In the genomic region with DNA sequence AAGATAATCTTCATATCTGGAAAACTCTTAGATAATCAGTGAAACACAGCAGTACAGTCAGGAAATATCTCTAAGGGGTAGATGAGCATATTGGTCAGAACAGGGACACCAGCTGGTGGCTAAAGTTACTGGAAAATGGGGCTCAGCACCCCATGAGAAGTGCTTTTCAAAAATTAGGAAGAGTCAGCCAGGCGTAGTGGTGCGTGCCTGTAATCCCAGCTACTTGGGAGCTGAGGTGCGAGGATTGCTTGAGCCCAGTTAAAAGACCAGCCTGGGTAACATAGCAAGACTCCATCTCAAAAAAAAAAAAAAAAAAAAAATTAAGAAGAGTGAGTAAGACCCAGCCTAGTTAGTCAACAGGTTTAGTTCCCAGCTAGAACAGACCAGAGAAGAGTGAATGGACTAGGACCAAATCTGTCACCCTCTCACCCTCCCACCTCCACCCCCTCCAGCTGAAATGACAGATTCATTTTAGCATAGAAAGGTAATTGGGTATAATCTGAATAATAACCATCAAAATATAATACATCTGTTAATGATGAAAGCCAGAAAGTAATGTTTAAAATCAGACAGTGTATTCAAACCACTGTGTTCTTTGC, we compare ENCODE assay signal across 11 cellular contexts.
DNase-seq lines count a peak whose midpoint lies in the region; ATAC-seq and TF ChIP-seq lines count a peak whose summit lies in the region.
"Had no signal": no experiment of that assay in that cellular context is flagged by ENCODE, and none has a peak within 500 bp of the region (broad histone marks: within the 10 kb centered on the region; RNA-seq: fewer than 3 reads in every experiment).

No MANE protein-coding gene starts in this region.

- CTCF ChIA-PET in activated CD8-positive, alpha-beta memory T cell treated with anti-CD3 and anti-CD28 coated beads, Interleukin-2, amount 10 ng/mL, durations not matched to agents 7 days and 5 days (lab: Charles Lee): interaction anchor here (0.6 to 3.7 kb wide), 6 partner anchors 9 to 514 kb away, joined by 3 to 16 read pairs (median 4); no protein-coding TSS in a partner anchor

- no peak for DNase-seq in activated CD8-positive, alpha-beta memory T cell treated with anti-CD3 and anti-CD28 coated beads, Interleukin-2, amount 10 ng/mL, durations not matched to agents 7 days and 5 days
- no peak for DNase-seq in activated CD8-positive, alpha-beta memory T cell treated with anti-CD3 and anti-CD28 coated beads, Interleukin-2, amount 50 U/mL, for 48 hours
- peak; percentile 57 for DNase-seq in activated T-cell treated with anti-CD3 and anti-CD28 coated beads, Interleukin-2, amount 50 U/mL, for 24 hours
- DNase-seq in epithelial cell of esophagus (ENCODE audit: low read depth) (peak; percentile 11), NCI-H82 treated with DMSO at 0.1 percent for 48 hours (lab: John Stamatoyannopoulos, UW; ENCODE audit: unreplicated experiment) (no peak)
- DNase-seq in stimulated activated CD4-positive, alpha-beta T cell treated with anti-CD3 and anti-CD28 coated beads, Interleukin-4, amount 100 ng/mL, for 1 hour: peak; percentile 53
- DNase-seq: activated gamma-delta T cell, cerebellar nuclear complex had no signal

- peak overlapping the region; percentile 2 for H3K4me3 Mint-ChIP-seq in activated CD8-positive, alpha-beta memory T cell treated with anti-CD3 and anti-CD28 coated beads, Interleukin-2, amount 10 ng/mL, durations not matched to agents 7 days and 5 days
- peak overlapping the region; percentile 45 for H3K4me3 Mint-ChIP-seq in activated T-cell treated with anti-CD3 and anti-CD28 coated beads, Interleukin-2, amount 50 U/mL, for 24 hours

- no peak for TF ChIP-seq CTCF in epithelial cell of esophagus (IDR thresholded peaks at IDR 0.05; ENCODE audit: insufficient read depth, low read depth, low read length, missing control alignments)

- peaks cover 82% of the 10 kb centered on the region for H3K4me1 Mint-ChIP-seq in activated CD8-positive, alpha-beta memory T cell treated with anti-CD3 and anti-CD28 coated beads, Interleukin-2, amount 10 ng/mL, durations not matched to agents 7 days and 5 days
- H3K4me1 Mint-ChIP-seq in activated T-cell treated with anti-CD3 and anti-CD28 coated beads, Interleukin-2, amount 50 U/mL, for 24 hours (ENCODE audit: low read depth): peaks cover 96% of the 10 kb centered on the region

- peak overlapping the region; percentile 66 for H3K27ac Mint-ChIP-seq in activated CD8-positive, alpha-beta memory T cell treated with anti-CD3 and anti-CD28 coated beads, Interleukin-2, amount 10 ng/mL, durations not matched to agents 7 days and 5 days
- peak overlapping the region; percentile 99 for H3K27ac Mint-ChIP-seq in activated T-cell treated with anti-CD3 and anti-CD28 coated beads, Interleukin-2, amount 50 U/mL, for 24 hours

- no peak for ATAC-seq in activated CD8-positive, alpha-beta memory T cell treated with anti-CD3 and anti-CD28 coated beads, Interleukin-2, amount 10 ng/mL, durations not matched to agents 7 days and 5 days
- no peak for ATAC-seq in HG03378 (IDR thresholded peaks at IDR 0.05; ENCODE audit: unreplicated experiment)
- no peak for ATAC-seq in HG03439 (IDR thresholded peaks at IDR 0.05; ENCODE audit: unreplicated experiment)

- H3K9me3 Mint-ChIP-seq in activated CD8-positive, alpha-beta memory T cell treated with anti-CD3 and anti-CD28 coated beads, Interleukin-2, amount 10 ng/mL, durations not matched to agents 7 days and 5 days (ENCODE audit: low read depth): no peaks in the 10 kb centered on the region
- no peaks in the 10 kb centered on the region for H3K9me3 Mint-ChIP-seq in activated T-cell treated with anti-CD3 and anti-CD28 coated beads, Interleukin-2, amount 50 U/mL, for 24 hours

- H3K27me3 Mint-ChIP-seq in activated CD8-positive, alpha-beta memory T cell treated with anti-CD3 and anti-CD28 coated beads, Interleukin-2, amount 10 ng/mL, durations not matched to agents 7 days and 5 days: no peaks in the 10 kb centered on the region
- H3K27me3 Mint-ChIP-seq in activated T-cell treated with anti-CD3 and anti-CD28 coated beads, Interleukin-2, amount 50 U/mL, for 24 hours: no peaks in the 10 kb centered on the region

- H3K4me3 ChIP-seq in epithelial cell of esophagus (ENCODE audit: low read length): no peak overlapping the region
- H3K4me3 ChIP-seq: vagina had no signal

- H3K36me3 Mint-ChIP-seq in activated CD8-positive, alpha-beta memory T cell treated with anti-CD3 and anti-CD28 coated beads, Interleukin-2, amount 10 ng/mL, durations not matched to agents 7 days and 5 days: peaks cover 45% of the 10 kb centered on the region
- peaks cover 79% of the 10 kb centered on the region for H3K36me3 Mint-ChIP-seq in activated T-cell treated with anti-CD3 and anti-CD28 coated beads, Interleukin-2, amount 50 U/mL, for 24 hours (ENCODE audit: low read depth)

Comparison
In these comparisons a context has a peak if more than half of its experiments do, and no peak if none do; other contexts are left out.
1. DNase-seq: peak in activated T-cell treated with anti-CD3 and anti-CD28 coated beads, Interleukin-2, amount 50 U/mL, for 24 hours (single experiment), epithelial cell of esophagus (single experiment) and stimulated activated CD4-positive, alpha-beta T cell treated with anti-CD3 and anti-CD28 coated beads, Interleukin-4, amount 100 ng/mL, for 1 hour (single experiment); none in activated CD8-positive, alpha-beta memory T cell treated with anti-CD3 and anti-CD28 coated beads, Interleukin-2, amount 10 ng/mL, durations not matched to agents 7 days and 5 days (single experiment), activated CD8-positive, alpha-beta memory T cell treated with anti-CD3 and anti-CD28 coated beads, Interleukin-2, amount 50 U/mL, for 48 hours (single experiment) and NCI-H82 treated with DMSO at 0.1 percent for 48 hours (single experiment).